13 cellular contexts compared by ENCODE assay signal in the genomic region with DNA sequence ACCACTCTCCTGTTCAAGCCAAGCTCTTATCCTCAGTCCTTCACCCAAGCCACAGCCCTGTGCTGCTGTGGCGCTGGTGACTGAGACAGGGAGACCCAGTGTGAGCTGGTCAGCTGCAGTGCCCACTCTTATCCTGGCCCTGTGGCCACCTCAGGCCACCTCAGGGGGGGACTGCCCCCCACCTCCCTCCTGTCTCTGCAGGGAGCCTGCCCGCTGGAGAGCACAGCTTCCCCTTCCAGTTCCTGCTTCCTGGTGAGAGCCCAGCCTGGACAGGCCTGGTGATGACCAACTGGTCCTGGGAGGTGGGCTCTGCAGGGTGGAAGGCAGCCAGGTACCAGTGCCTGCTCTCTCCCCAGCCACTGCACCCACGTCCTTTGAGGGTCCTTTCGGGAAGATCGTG. TPM values are rescaled to one million over a fixed set of nuclear protein-coding genes. Genes with fewer than 3 reads are reported as not detected.
DNase-seq lines count a peak whose midpoint lies in the region; ATAC-seq and TF ChIP-seq lines count a peak whose summit lies in the region.
"Had no signal": no experiment of that assay in that cellular context is flagged by ENCODE, and none has a peak within 500 bp of the region (broad histone marks: within the 10 kb centered on the region; RNA-seq: fewer than 3 reads in every experiment).

No MANE protein-coding gene starts in this region.

- H3K4me3 ChIP-seq in heart left ventricle (no peak overlapping the region), colonic mucosa (no peak overlapping the region)
- H3K4me3 ChIP-seq: spleen had no signal

- H3K9me3 ChIP-seq in heart left ventricle (no peaks in the 10 kb centered on the region), colonic mucosa (no peaks in the 10 kb centered on the region)
- H3K9me3 ChIP-seq: spleen had no signal

- WGBS in heart left ventricle, 4 donors, result 67 to 89% (median 85%) methylated on average over 5 of the region's 5 CpGs

- H3K9ac ChIP-seq in colonic mucosa (ENCODE audit: low read depth in 2 of 2, low read length in 2 of 2), result peak overlapping the region; percentile 68 to 77
- H3K9ac ChIP-seq: KMS-11 had no signal

- peak; percentile 24 for DNase-seq in left ventricle myocardium superior
- DNase-seq in heart left ventricle, result no peak
- DNase-seq in colonic mucosa, result no peak
- no peak for DNase-seq in neural crest cell (ENCODE audit: low read depth, low spot score)
- DNase-seq in stimulated activated naive CD4-positive, alpha-beta T cell treated with Interleukin-2 at 50 U/mL for 16 hours (lab: John Stamatoyannopoulos, UW), result no peak
- DNase-seq in activated T-cell treated with anti-CD3 and anti-CD28 coated beads, Interleukin-2, amount 50 U/mL, for 4 hours, result no peak
- DNase-seq in NCI-H2081 treated with DMSO at 0.1 percent for 48 hours (lab: John Stamatoyannopoulos, UW), result no peak
- no peak for DNase-seq in LoVo (ENCODE audit: low spot score)
- DNase-seq: activated B cell treated with CpG ODN at 0.5 μM for 24 hours, naive B cell, NCI-H187 treated with DMSO at 0.1 percent for 48 hours, spleen had no signal

- H3K27ac ChIP-seq in heart left ventricle (peak overlapping the region in 2 of 12 donors; percentile 2 to 57), colonic mucosa (peak overlapping the region; percentile 93)
- H3K27ac ChIP-seq: KMS-11 had no signal

- intact Hi-C loops in left ventricle myocardium superior (cut with micrococcal nuclease) (no loop called here), heart left ventricle (cut with DNase I) (no loop called here), colonic mucosa (cut with DNase I) (no loop called here)

- H3K27me3 ChIP-seq in heart left ventricle, result no peaks in the 10 kb centered on the region
- H3K27me3 ChIP-seq in colonic mucosa, result no peaks in the 10 kb centered on the region
- H3K27me3 ChIP-seq: spleen had no signal

- H3K4me1 ChIP-seq in heart left ventricle (peaks cover 0 to 56% (median 31%) of the 10 kb centered on the region in 12 donors), colonic mucosa (peaks cover 22% of the 10 kb centered on the region)

- peak overlapping the region; percentile 57 for H3K4me3 Mint-ChIP-seq in neural crest cell
- H3K4me3 Mint-ChIP-seq in activated T-cell treated with anti-CD3 and anti-CD28 coated beads, Interleukin-2, amount 50 U/mL, for 4 hours, result no peak overlapping the region
- H3K4me3 Mint-ChIP-seq: activated B cell treated with CpG ODN at 0.5 μM for 24 hours had no signal

- TF ChIP-seq POLR2A in heart left ventricle (IDR thresholded peaks at IDR 0.05), result no peak

- no peak overlapping the region for H3K27ac Mint-ChIP-seq in neural crest cell (ENCODE audit: unreplicated experiment)
- H3K27ac Mint-ChIP-seq: activated B cell treated with CpG ODN at 0.5 μM for 24 hours had no signal

- H3K36me3 ChIP-seq in heart left ventricle (peaks cover 0 to 37% (median 27%) of the 10 kb centered on the region in 9 donors), colonic mucosa (peaks cover 11% of the 10 kb centered on the region)

- ATAC-seq in left ventricle myocardium superior, result no peak
- ATAC-seq in heart left ventricle, result no peak
- no peak for ATAC-seq in activated T-cell treated with anti-CD3 and anti-CD28 coated beads, Interleukin-2, amount 50 U/mL, for 4 hours

- H3K4me1 Mint-ChIP-seq in neural crest cell, result peaks cover 9% of the 10 kb centered on the region
- H3K4me1 Mint-ChIP-seq in activated T-cell treated with anti-CD3 and anti-CD28 coated beads, Interleukin-2, amount 50 U/mL, for 4 hours (ENCODE audit: low read depth), result peaks cover 35% of the 10 kb centered on the region

- H3K9me3 Mint-ChIP-seq in neural crest cell, result no peaks in the 10 kb centered on the region
- H3K9me3 Mint-ChIP-seq in activated T-cell treated with anti-CD3 and anti-CD28 coated beads, Interleukin-2, amount 50 U/mL, for 4 hours, result no peaks in the 10 kb centered on the region
- H3K9me3 Mint-ChIP-seq: activated B cell treated with CpG ODN at 0.5 μM for 24 hours had no signal

- TF ChIP-seq CTCF in heart left ventricle (IDR thresholded peaks at IDR 0.05) (no peak), colonic mucosa (IDR thresholded peaks at IDR 0.05) (no peak), neural crest cell (conservative IDR thresholded peaks at IDR 0.05) (no peak)

- no peaks in the 10 kb centered on the region for H3K27me3 Mint-ChIP-seq in neural crest cell (ENCODE audit: low read depth)
- no peaks in the 10 kb centered on the region for H3K27me3 Mint-ChIP-seq in activated T-cell treated with anti-CD3 and anti-CD28 coated beads, Interleukin-2, amount 50 U/mL, for 4 hours (ENCODE audit: low read depth)
- H3K27me3 Mint-ChIP-seq: activated B cell treated with CpG ODN at 0.5 μM for 24 hours, naive B cell had no signal

- no peaks in the 10 kb centered on the region for H3K36me3 Mint-ChIP-seq in neural crest cell (ENCODE audit: low read depth)
- H3K36me3 Mint-ChIP-seq in activated T-cell treated with anti-CD3 and anti-CD28 coated beads, Interleukin-2, amount 50 U/mL, for 4 hours (ENCODE audit: insufficient read depth), result peaks cover 3% of the 10 kb centered on the region
- H3K36me3 Mint-ChIP-seq: naive B cell had no signal

RNA-seq across cellular contexts. Expression of a gene that starts 5.5 kb away (rescaled TPM):
- 37.0 TPM for total RNA-seq in left ventricle myocardium superior
- total RNA-seq in heart left ventricle, result 10 to 100 TPM; 27.8 to 55.9 (median 32.0) TPM
- polyA plus RNA-seq in heart left ventricle, result 10 to 100 TPM; 24.5 to 27.1 TPM
- total RNA-seq in colonic mucosa, result 10 to 100 TPM; 56.2 to 97.9 TPM
- 163 and 167 TPM in 2 replicates for total RNA-seq in neural crest cell
- total RNA-seq in activated T-cell treated with anti-CD3 and anti-CD28 coated beads, Interleukin-2, amount 50 U/mL, for 4 hours, result 10 to 100 TPM; 76.6 to 79.1 (median 78.1) TPM

RNA-seq across cellular contexts. Expression of a gene that starts 7.8 kb away (rescaled TPM):
- total RNA-seq in left ventricle myocardium superior (17.3 TPM), heart left ventricle (10 to 100 TPM; 14.1 to 43.6 (median 20.7) TPM), colonic mucosa (10 to 100 TPM; 69.1 to 97.2 TPM), neural crest cell (18.1 and 20.1 TPM in 2 replicates)
- 10 to 100 TPM; 23.2 to 42.6 TPM for polyA plus RNA-seq in heart left ventricle
- total RNA-seq in activated T-cell treated with anti-CD3 and anti-CD28 coated beads, Interleukin-2, amount 50 U/mL, for 4 hours, result 10 to 100 TPM; 27.5 to 39.3 (median 33.8) TPM

RNA-seq across cellular contexts. Expression of a gene that starts 22.9 kb away (rescaled TPM):
- 11.6 TPM for total RNA-seq in left ventricle myocardium superior
- total RNA-seq in heart left ventricle, result 10 to 100 TPM in 4 of 9 donors, 1 to 10 TPM in 5; 6.8 to 19.9 (median 9.4) TPM
- 10 to 100 TPM; 12.0 to 20.5 TPM for polyA plus RNA-seq in heart left ventricle
- 10 to 100 TPM; 14.4 to 36.0 TPM for total RNA-seq in colonic mucosa
- total RNA-seq in neural crest cell, result 71.9 and 72.6 TPM in 2 replicates
- 100 to 1,000 TPM in 2 of 3 donors, 10 to 100 TPM in 1; 98.6 to 122 (median 106) TPM for total RNA-seq in activated T-cell treated with anti-CD3 and anti-CD28 coated beads, Interleukin-2, amount 50 U/mL, for 4 hours

RNA-seq across cellular contexts. Expression of a gene that starts 34.5 kb away (rescaled TPM):
- total RNA-seq in left ventricle myocardium superior (21.8 TPM), heart left ventricle (10 to 100 TPM; 12.6 to 22.0 (median 16.7) TPM), colonic mucosa (10 to 100 TPM; 15.6 to 30.6 TPM), neural crest cell (59.0 and 63.0 TPM in 2 replicates)
- polyA plus RNA-seq in heart left ventricle, result 10 to 100 TPM; 13.1 to 23.7 TPM
- 10 to 100 TPM; 34.1 to 37.7 (median 35.2) TPM for total RNA-seq in activated T-cell treated with anti-CD3 and anti-CD28 coated beads, Interleukin-2, amount 50 U/mL, for 4 hours
